Comparison of ENCODE assay signal across 32 cellular contexts in genomic region chr1:241684108-241684507, GRCh38. TPM values are rescaled to one million over a fixed set of nuclear protein-coding genes. Genes with fewer than 3 reads are reported as not detected.
"Had no signal": no experiment of that assay in that cellular context is flagged by ENCODE, and none has a peak within 500 bp of the region (broad histone marks: within the 10 kb centered on the region; RNA-seq: fewer than 3 reads in every experiment).

No MANE protein-coding gene starts in this region.

- H3K9ac ChIP-seq: neural progenitor cell, parathyroid adenoma had no signal

- H3K4me1 Mint-ChIP-seq: natural killer cell; nephron; stimulated activated effector memory CD8-positive, alpha-beta T cell treated with anti-CD3 and anti-CD28 coated beads, Interleukin-12 subunit alpha, Interleukin-12 subunit beta, amount 100 ng/mL, for 72 hours; stimulated activated naive B cell treated with anti-CD40 and anti-IgM and Interleukin-4, amounts not matched to agents 10 μg/mL and 1 μg/mL and 100 μg/mL, for 72 hours had no signal

- H3K27ac Mint-ChIP-seq: natural killer cell; nephron; neural progenitor cell; progenitor cell of endocrine pancreas; stimulated activated effector memory CD8-positive, alpha-beta T cell treated with anti-CD3 and anti-CD28 coated beads, Interleukin-12 subunit alpha, Interleukin-12 subunit beta, amount 100 ng/mL, for 72 hours; stimulated activated naive B cell treated with anti-CD40 and anti-IgM and Interleukin-4, amounts not matched to agents 10 μg/mL and 1 μg/mL and 100 μg/mL, for 72 hours; stimulated activated naive CD8-positive, alpha-beta T cell treated with anti-CD3 and anti-CD28 coated beads, Interleukin-15, Interleukin-2, amounts not matched to agents 100 ng/mL and 50 ng/mL, for 24 hours had no signal

- H3K9me3 ChIP-seq: ovary, psoas muscle, stomach, thoracic aorta, thyroid gland, upper lobe of left lung, vagina had no signal

- H3K27me3 ChIP-seq: neural progenitor cell, ovary, stomach, thyroid gland, tibial nerve, upper lobe of left lung, vagina had no signal

- H3K79me2 ChIP-seq: parathyroid adenoma had no signal

- H2AFZ ChIP-seq: neural progenitor cell, parathyroid adenoma had no signal

- FAIRE-seq: urothelium cell line had no signal

- H3K4me2 ChIP-seq: neural progenitor cell had no signal

- H3K36me3 Mint-ChIP-seq: natural killer cell; neural progenitor cell; stimulated activated effector memory CD8-positive, alpha-beta T cell treated with anti-CD3 and anti-CD28 coated beads, Interleukin-12 subunit alpha, Interleukin-12 subunit beta, amount 100 ng/mL, for 72 hours had no signal

- DNase-seq: natural killer cell; occipital lobe; ovary; posterior cingulate gyrus; psoas muscle; right cardiac atrium; stimulated activated CD4-positive, alpha-beta T cell treated with anti-CD3 and anti-CD28 coated beads, Interleukin-15, amount 100 ng/mL, for 24 hours; stimulated activated CD4-positive, alpha-beta T cell treated with anti-CD3 and anti-CD28 coated beads, Interleukin-2, amount 100 ng/mL, for 24 hours; stimulated activated CD4-positive, alpha-beta T cell treated with anti-CD3 and anti-CD28 coated beads, Interleukin-2, amount 100 ng/mL, for 48 hours; stimulated activated CD4-positive, alpha-beta T cell treated with anti-CD3 and anti-CD28 coated beads, Interleukin-4, amount 100 ng/mL, for 24 hours; stimulated activated naive B cell treated with anti-CD40 and anti-IgM and Interleukin-4, amounts not matched to agents 10 μg/mL and 1 μg/mL and 100 μg/mL, for 72 hours; stimulated activated naive CD4-positive, alpha-beta T cell treated with Interleukin-2 at 50 U/mL for 16 hours; stomach; thyroid gland; trophoblast cell had no signal

- H3K9me3 Mint-ChIP-seq: natural killer cell; stimulated activated effector memory CD8-positive, alpha-beta T cell treated with anti-CD3 and anti-CD28 coated beads, Interleukin-12 subunit alpha, Interleukin-12 subunit beta, amount 100 ng/mL, for 72 hours had no signal

- H3K4me1 ChIP-seq: parathyroid adenoma, psoas muscle, thyroid gland, tibial nerve, upper lobe of left lung, vagina had no signal

- H3K4me3 Mint-ChIP-seq: natural killer cell; nephron; neural progenitor cell; stimulated activated effector memory CD8-positive, alpha-beta T cell treated with anti-CD3 and anti-CD28 coated beads, Interleukin-12 subunit alpha, Interleukin-12 subunit beta, amount 100 ng/mL, for 72 hours; stimulated activated naive B cell treated with anti-CD40 and anti-IgM and Interleukin-4, amounts not matched to agents 10 μg/mL and 1 μg/mL and 100 μg/mL, for 72 hours; stimulated activated naive CD8-positive, alpha-beta T cell treated with anti-CD3 and anti-CD28 coated beads, Interleukin-15, Interleukin-2, amounts not matched to agents 100 ng/mL and 50 ng/mL, for 24 hours had no signal

- H3K4me3 ChIP-seq: neural progenitor cell, ovary, psoas muscle, skin epidermis, stomach, thoracic aorta, thyroid gland, tibial nerve, upper lobe of left lung, vagina had no signal

- ATAC-seq: natural killer cell; psoas muscle; right cardiac atrium; sciatic nerve; stimulated activated effector memory CD8-positive, alpha-beta T cell treated with anti-CD3 and anti-CD28 coated beads, Interleukin-12 subunit alpha, Interleukin-12 subunit beta, amount 100 ng/mL, for 72 hours; stimulated activated naive B cell treated with anti-CD40 and anti-IgM and Interleukin-4, amounts not matched to agents 10 μg/mL and 1 μg/mL and 100 μg/mL, for 72 hours had no signal

- H3K27ac ChIP-seq: neural progenitor cell, ovary, parathyroid adenoma, psoas muscle, skin epidermis, stomach, thoracic aorta, thyroid gland, tibial nerve, upper lobe of left lung, vagina had no signal

- H3K36me3 ChIP-seq: neural progenitor cell, ovary, stomach, thoracic aorta, thyroid gland, tibial nerve, upper lobe of left lung, vagina had no signal

RNA-seq across cellular contexts. Expression of gene WDR64, which starts 32.0 kb away (rescaled TPM):
- total RNA-seq: natural killer cell, occipital lobe, osteoblast, psoas muscle, sciatic nerve, stomach, subcutaneous adipose tissue, temporal lobe, thoracic aorta, thyroid gland, ureter, vagina had no signal
- polyA plus RNA-seq: psoas muscle, right cardiac atrium had no signal
